In the genomic region with DNA sequence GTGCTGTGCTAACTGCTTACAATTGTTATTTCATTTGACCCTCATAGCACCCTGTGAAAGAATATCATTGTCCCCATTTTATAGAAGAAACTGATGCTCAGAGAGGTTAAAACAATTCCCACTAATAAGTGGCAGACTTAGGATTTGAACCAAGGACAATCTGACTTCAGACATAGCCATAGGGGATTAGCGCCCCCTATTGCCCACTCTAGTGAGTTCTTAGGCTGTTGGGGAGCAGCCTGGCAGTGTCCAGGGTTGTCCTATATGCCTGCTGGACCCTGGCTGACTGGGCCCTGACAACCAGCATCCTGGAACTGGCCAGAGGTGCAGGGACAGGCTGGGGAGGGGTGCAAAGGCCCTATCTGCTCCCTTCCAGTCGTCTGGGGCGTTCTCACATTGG, we compare ENCODE assay signal across 11 cellular contexts. TPM values are rescaled to one million over a fixed set of nuclear protein-coding genes. Genes with fewer than 3 reads are reported as not detected.
DNase-seq lines count a peak whose midpoint lies in the region; ATAC-seq and TF ChIP-seq lines count a peak whose summit lies in the region.
"Had no signal": no experiment of that assay in that cellular context is flagged by ENCODE, and none has a peak within 500 bp of the region (broad histone marks: within the 10 kb centered on the region; RNA-seq: fewer than 3 reads in every experiment).

No MANE protein-coding gene starts in this region.

- no peak overlapping the region for H2AFZ ChIP-seq in OCI-LY1 (ENCODE audit: low read length)

- TF ChIP-seq CTCF in A673 (conservative IDR thresholded peaks at IDR 0.05; ENCODE audit: low read depth, low read length) = peak; percentile 58
- peak; percentile 65 for TF ChIP-seq CTCF in OCI-LY1 (IDR thresholded peaks at IDR 0.05; ENCODE audit: low read length)
- TF ChIP-seq CTCF in epithelial cell of esophagus (IDR thresholded peaks at IDR 0.05; ENCODE audit: insufficient read depth, low read depth, low read length, missing control alignments) = peak; percentile 22
- TF ChIP-seq CTCF in psoas muscle (IDR thresholded peaks at IDR 0.05) = no peak

- 16 to 29% (median 18%) methylated on average over 3 of the region's 3 CpGs for WGBS in psoas muscle, 3 donors

- H4K20me1 ChIP-seq in OCI-LY1 (ENCODE audit: insufficient read depth, low read length) = no peaks in the 10 kb centered on the region

- H3K79me2 ChIP-seq in OCI-LY1 (ENCODE audit: insufficient read depth, low read length) = no peaks in the 10 kb centered on the region

- H3K36me3 ChIP-seq in A673 (ENCODE audit: insufficient read depth, low read length, poor library complexity, severe bottlenecking) = no peaks in the 10 kb centered on the region
- H3K36me3 ChIP-seq in OCI-LY1 (ENCODE audit: insufficient read depth, low read length) = no peaks in the 10 kb centered on the region
- no peaks in the 10 kb centered on the region for H3K36me3 ChIP-seq in psoas muscle (ENCODE audit: insufficient read depth in 1 of 2, low read depth in 1 of 2)

- H3K27me3 ChIP-seq in A673 (replicated peaks; ENCODE audit: insufficient read depth, low read depth, low read length, poor library complexity) (no peaks in the 10 kb centered on the region), OCI-LY1 (ENCODE audit: insufficient read depth, low read length) (no peaks in the 10 kb centered on the region), psoas muscle (ENCODE audit: insufficient read depth in 3 of 3, low read length in 2 of 3) (no peaks in the 10 kb centered on the region)

- no peaks in the 10 kb centered on the region for H3K9me2 ChIP-seq in OCI-LY1 (ENCODE audit: low read depth, low read length)

- intact Hi-C loops in A673 (cut with micrococcal nuclease; ENCODE audit: unreplicated experiment) (loop anchor here (2.0 to 5.0 kb wide), 2 partner anchors 617 to 1047 kb away; no protein-coding TSS in a partner anchor), psoas muscle (cut with DNase I) (loop anchor here (5.0 to 10.0 kb wide), 5 partner anchors 72 to 1045 kb away; a partner anchor contains a TSS)

- no peaks in the 10 kb centered on the region for H3K4me1 ChIP-seq in A673 (ENCODE audit: insufficient read depth, low read length, poor library complexity, severe bottlenecking)
- peaks cover 9% of the 10 kb centered on the region for H3K4me1 ChIP-seq in OCI-LY1 (ENCODE audit: insufficient read depth, low read length, severe bottlenecking)
- peaks cover 27% of the 10 kb centered on the region for H3K4me1 ChIP-seq in psoas muscle

- H3K9ac ChIP-seq in OCI-LY1 (ENCODE audit: low read length) = no peak overlapping the region

- POLR2A ChIA-PET in A673 (lab: Charles Lee; ENCODE audit: low non-redundant PET) = no interaction called here

- BruUV-seq in A673 (replicated peaks; lab: Mats Ljungman, UMichigan) = no TSS peak

- peak; percentile 27 for DNase-seq in A673 (ENCODE audit: low spot score)
- peak; percentile 7 for DNase-seq in GDM1 (lab: John Stamatoyannopoulos, UW)
- peak; percentile 33 for DNase-seq in epithelial cell of esophagus (ENCODE audit: low read depth)
- DNase-seq in central memory CD4-positive, alpha-beta T cell = no peak
- no peak for DNase-seq in psoas muscle
- DNase-seq in Ammon's horn (ENCODE audit: low spot score) = no peak
- DNase-seq: activated gamma-delta T cell treated with Interleukin-2 at 50 U/mL for 16 hours; NCI-H1417 treated with DMSO at 0.1 percent for 48 hours; stimulated activated naive B cell treated with anti-CD40 and anti-IgM and Interleukin-4, amounts not matched to agents 10 μg/mL and 1 μg/mL and 100 μg/mL, for 72 hours had no signal

- CTCF ChIA-PET in A673 (lab: Charles Lee) = no interaction called here

- ATAC-seq in GM18873 (IDR thresholded peaks at IDR 0.05; ENCODE audit: low FRiP score, unreplicated experiment) = no peak
- ATAC-seq in psoas muscle = no peak

- H3K4me2 ChIP-seq in OCI-LY1 (ENCODE audit: low read length) = no peak overlapping the region

- H3K9me3 ChIP-seq in A673 (ENCODE audit: low read depth, low read length, poor library complexity, severe bottlenecking) (no peaks in the 10 kb centered on the region), OCI-LY1 (ENCODE audit: low read length) (no peaks in the 10 kb centered on the region), psoas muscle (no peaks in the 10 kb centered on the region)

- H3K27ac ChIP-seq in A673 (ENCODE audit: low read depth, low read length, poor library complexity, severe bottlenecking) = no peak overlapping the region
- H3K27ac ChIP-seq in OCI-LY1 (ENCODE audit: low read depth, low read length, poor library complexity, severe bottlenecking) = no peak overlapping the region
- H3K27ac ChIP-seq in psoas muscle = no peak overlapping the region

- no peaks in the 10 kb centered on the region for H3F3A ChIP-seq in OCI-LY1 (ENCODE audit: insufficient read depth, low read length)

- no peak overlapping the region for H3K4me3 ChIP-seq in A673 (ENCODE audit: low read depth, low read length, poor library complexity, severe bottlenecking)
- H3K4me3 ChIP-seq in OCI-LY1 (ENCODE audit: low read depth, low read length, poor library complexity, severe bottlenecking) = no peak overlapping the region
- no peak overlapping the region for H3K4me3 ChIP-seq in epithelial cell of esophagus (ENCODE audit: low read length)
- no peak overlapping the region for H3K4me3 ChIP-seq in psoas muscle

RNA-seq across cellular contexts. Expression of a gene that starts 15.4 kb away (rescaled TPM):
- total RNA-seq in A673 (2021) (24.0 and 26.4 TPM in 2 replicates), psoas muscle (10 to 100 TPM; 23.5 to 53.3 (median 43.3) TPM)
- 100 to 1,000 TPM in 1 of 3 donors, 10 to 100 TPM in 2; 33.4 to 108 (median 76.9) TPM for polyA plus RNA-seq in psoas muscle

RNA-seq across cellular contexts. Expression of a gene that starts 15.7 kb away (rescaled TPM):
- total RNA-seq in A673 (2021) = 19.8 and 21.5 TPM in 2 replicates
- 10 to 100 TPM in 2 of 4 donors, 1 to 10 TPM in 2; 5.4 to 15.5 (median 9.0) TPM for total RNA-seq in psoas muscle
- polyA plus RNA-seq in psoas muscle = 10 to 100 TPM in 2 of 3 donors, 1 to 10 TPM in 1; 8.2 to 24.4 (median 11.9) TPM

Comparison
In these comparisons a context has a peak if more than half of its experiments do, and no peak if none do; other contexts are left out.
1. DNase-seq: peak in A673 (single experiment), GDM1 (single experiment) and epithelial cell of esophagus (single experiment); none in central memory CD4-positive, alpha-beta T cell (single experiment), psoas muscle (0 of 2) and Ammon's horn (single experiment).